Comparison of ENCODE assay signal across 1 cellular context in the genomic region with DNA sequence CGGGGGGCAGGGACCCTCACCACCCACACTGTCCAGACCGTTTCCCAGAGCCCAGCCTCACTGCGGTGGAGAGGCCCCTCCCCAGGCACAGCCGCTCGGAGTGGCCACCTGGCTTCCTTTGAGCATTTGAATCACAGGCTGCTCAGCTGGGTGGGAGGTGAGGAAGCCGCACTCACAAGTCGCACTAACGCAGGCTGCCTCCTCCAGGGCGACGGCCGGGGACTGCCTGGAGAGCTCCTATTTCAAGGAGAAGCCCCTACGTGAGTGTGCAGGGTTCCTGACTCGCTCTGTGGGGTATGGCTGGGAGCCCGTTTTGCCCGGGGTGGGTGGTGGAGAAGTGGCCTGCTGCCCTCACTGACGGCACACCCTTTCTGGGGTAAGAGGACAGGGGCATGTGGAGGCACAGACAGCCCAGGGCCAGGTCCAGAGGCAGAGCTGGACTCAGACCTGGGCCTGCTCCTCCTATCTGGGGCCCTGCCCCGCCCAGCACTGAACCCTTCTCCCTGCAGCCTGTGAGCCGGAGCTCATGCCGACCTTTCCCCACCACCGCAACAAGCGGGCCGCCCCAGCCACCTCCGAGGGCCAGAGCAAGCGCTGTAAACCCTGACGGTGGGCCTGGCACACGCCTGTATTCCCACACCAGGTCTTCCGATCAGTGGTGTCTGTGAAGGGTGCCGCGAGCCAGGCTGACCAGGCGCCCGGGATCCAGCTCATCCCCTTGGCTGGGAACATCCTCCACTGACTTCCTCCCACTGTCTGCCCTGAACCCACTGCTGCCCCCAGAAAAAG.
TF ChIP-seq lines count a peak whose summit lies in the region.

No MANE protein-coding gene starts in this region.

TF ChIP-seq in HepG2, 621 proteins besides CTCF, POLR2A, EP300 and RAD21 (continued from another document and continues in another):
- TF ChIP-seq, protein P1, sequence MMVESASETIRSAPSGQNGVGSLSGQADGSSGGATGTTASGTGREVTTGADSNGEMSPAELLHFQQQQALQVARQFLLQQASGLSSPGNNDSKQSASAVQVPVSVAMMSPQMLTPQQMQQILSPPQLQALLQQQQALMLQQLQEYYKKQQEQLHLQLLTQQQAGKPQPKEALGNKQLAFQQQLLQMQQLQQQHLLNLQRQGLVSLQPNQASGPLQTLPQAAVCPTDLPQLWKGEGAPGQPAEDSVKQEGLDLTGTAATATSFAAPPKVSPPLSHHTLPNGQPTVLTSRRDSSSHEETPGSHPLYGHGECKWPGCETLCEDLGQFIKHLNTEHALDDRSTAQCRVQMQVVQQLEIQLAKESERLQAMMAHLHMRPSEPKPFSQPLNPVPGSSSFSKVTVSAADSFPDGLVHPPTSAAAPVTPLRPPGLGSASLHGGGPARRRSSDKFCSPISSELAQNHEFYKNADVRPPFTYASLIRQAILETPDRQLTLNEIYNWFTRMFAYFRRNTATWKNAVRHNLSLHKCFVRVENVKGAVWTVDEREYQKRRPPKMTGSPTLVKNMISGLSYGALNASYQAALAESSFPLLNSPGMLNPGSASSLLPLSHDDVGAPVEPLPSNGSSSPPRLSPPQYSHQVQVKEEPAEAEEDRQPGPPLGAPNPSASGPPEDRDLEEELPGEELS (CRISPR knock-in tag; IDR thresholded peaks at IDR 0.05): 0 out of 2 replicates have a peak, but pooled peaks have one; percentile 37
- TF ChIP-seq, protein P2, sequence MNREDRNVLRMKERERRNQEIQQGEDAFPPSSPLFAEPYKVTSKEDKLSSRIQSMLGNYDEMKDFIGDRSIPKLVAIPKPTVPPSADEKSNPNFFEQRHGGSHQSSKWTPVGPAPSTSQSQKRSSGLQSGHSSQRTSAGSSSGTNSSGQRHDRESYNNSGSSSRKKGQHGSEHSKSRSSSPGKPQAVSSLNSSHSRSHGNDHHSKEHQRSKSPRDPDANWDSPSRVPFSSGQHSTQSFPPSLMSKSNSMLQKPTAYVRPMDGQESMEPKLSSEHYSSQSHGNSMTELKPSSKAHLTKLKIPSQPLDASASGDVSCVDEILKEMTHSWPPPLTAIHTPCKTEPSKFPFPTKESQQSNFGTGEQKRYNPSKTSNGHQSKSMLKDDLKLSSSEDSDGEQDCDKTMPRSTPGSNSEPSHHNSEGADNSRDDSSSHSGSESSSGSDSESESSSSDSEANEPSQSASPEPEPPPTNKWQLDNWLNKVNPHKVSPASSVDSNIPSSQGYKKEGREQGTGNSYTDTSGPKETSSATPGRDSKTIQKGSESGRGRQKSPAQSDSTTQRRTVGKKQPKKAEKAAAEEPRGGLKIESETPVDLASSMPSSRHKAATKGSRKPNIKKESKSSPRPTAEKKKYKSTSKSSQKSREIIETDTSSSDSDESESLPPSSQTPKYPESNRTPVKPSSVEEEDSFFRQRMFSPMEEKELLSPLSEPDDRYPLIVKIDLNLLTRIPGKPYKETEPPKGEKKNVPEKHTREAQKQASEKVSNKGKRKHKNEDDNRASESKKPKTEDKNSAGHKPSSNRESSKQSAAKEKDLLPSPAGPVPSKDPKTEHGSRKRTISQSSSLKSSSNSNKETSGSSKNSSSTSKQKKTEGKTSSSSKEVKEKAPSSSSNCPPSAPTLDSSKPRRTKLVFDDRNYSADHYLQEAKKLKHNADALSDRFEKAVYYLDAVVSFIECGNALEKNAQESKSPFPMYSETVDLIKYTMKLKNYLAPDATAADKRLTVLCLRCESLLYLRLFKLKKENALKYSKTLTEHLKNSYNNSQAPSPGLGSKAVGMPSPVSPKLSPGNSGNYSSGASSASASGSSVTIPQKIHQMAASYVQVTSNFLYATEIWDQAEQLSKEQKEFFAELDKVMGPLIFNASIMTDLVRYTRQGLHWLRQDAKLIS (CRISPR knock-in tag; IDR thresholded peaks at IDR 0.05): no peak
- TF ChIP-seq ZNF354B (CRISPR knock-in tag; IDR thresholded peaks at IDR 0.05) (peak; percentile 88; the same call in 1 of the 2 replicates), TMF1 (CRISPR knock-in tag; IDR thresholded peaks at IDR 0.05; ENCODE audit: low read depth) (peak; percentile 87; the same call in 1 of the 2 replicates), ZNF891 (CRISPR knock-in tag; IDR thresholded peaks at IDR 0.05) (peak; percentile 59; the same call in 1 of the 2 replicates), ZNF234 (CRISPR knock-in tag; conservative IDR thresholded peaks at IDR 0.05) (no peak; the same call in 1 of the 2 replicates), ZNF788 (CRISPR knock-in tag; IDR thresholded peaks at IDR 0.05; ENCODE audit: borderline replicate concordance) (peak; percentile 84), ZFP90 (CRISPR knock-in tag; IDR thresholded peaks at IDR 0.05; ENCODE audit: borderline replicate concordance) (peak; percentile 87), XBP1 (CRISPR knock-in tag; IDR thresholded peaks at IDR 0.05) (no peak), ATAD3A (CRISPR knock-in tag; IDR thresholded peaks at IDR 0.05) (no peak), GTF3A (CRISPR knock-in tag; conservative IDR thresholded peaks at IDR 0.05) (no peak), ZNF782 (CRISPR knock-in tag; IDR thresholded peaks at IDR 0.05; ENCODE audit: borderline replicate concordance) (0 out of 2 replicates have a peak, but pooled peaks have one; percentile 12), ZNF749 (CRISPR knock-in tag; IDR thresholded peaks at IDR 0.05; ENCODE audit: borderline replicate concordance) (no peak), ZNF276 (CRISPR knock-in tag; IDR thresholded peaks at IDR 0.05; ENCODE audit: low read depth) (no peak), MYC (CRISPR knock-in tag; IDR thresholded peaks at IDR 0.05; ENCODE audit: borderline replicate concordance) (peak; percentile 62; the same call in 1 of the 2 replicates), ZNF567 (CRISPR knock-in tag; IDR thresholded peaks at IDR 0.05; ENCODE audit: borderline replicate concordance) (peak; percentile 67; the same call in 1 of the 2 replicates), KLF6 (CRISPR knock-in tag; IDR thresholded peaks at IDR 0.05) (0 out of 2 replicates have a peak, but pooled peaks have one; percentile 11), POLR2AphosphoS2 (IDR thresholded peaks at IDR 0.05; ENCODE audit: low read depth, low read length) (no peak), ZNF766 (CRISPR knock-in tag; IDR thresholded peaks at IDR 0.05; ENCODE audit: borderline replicate concordance) (0 out of 2 replicates have a peak, but pooled peaks have one; percentile 56), CBX1 (IDR thresholded peaks at IDR 0.05; ENCODE audit: low read depth) (peak; percentile 50), SKI (IDR thresholded peaks at IDR 0.05; ENCODE audit: partially characterized antibody) (peak; percentile 19), ZFX (CRISPR knock-in tag; IDR thresholded peaks at IDR 0.05; ENCODE audit: low read depth) (peak; percentile 88), STAT5B (CRISPR knock-in tag; IDR thresholded peaks at IDR 0.05) (no peak), ZNF292 (CRISPR knock-in tag; IDR thresholded peaks at IDR 0.05; ENCODE audit: borderline replicate concordance, low read depth) (peak; percentile 85; the same call in 1 of the 2 replicates), PTBP1 (IDR thresholded peaks at IDR 0.05; ENCODE audit: low read depth, low read length, poor library complexity, severe bottlenecking) (peak; percentile 19), ZSCAN9 (CRISPR knock-in tag; IDR thresholded peaks at IDR 0.05; ENCODE audit: borderline replicate concordance) (no peak), BORCS8-MEF2B (CRISPR knock-in tag; IDR thresholded peaks at IDR 0.05) (peak; percentile 91), SP140L (CRISPR knock-in tag; IDR thresholded peaks at IDR 0.05; ENCODE audit: borderline replicate concordance) (no peak), ZNF350 (CRISPR knock-in tag; IDR thresholded peaks at IDR 0.05; ENCODE audit: borderline replicate concordance, low read depth) (peak; percentile 72), ZNF12 (CRISPR knock-in tag; IDR thresholded peaks at IDR 0.05) (no peak), HDAC6 (IDR thresholded peaks at IDR 0.05; ENCODE audit: low read depth, low read length) (no peak), RBM22 (optimal IDR thresholded peaks at IDR 0.05; ENCODE audit: low read length) (peak; percentile 69), ZNF674 (CRISPR knock-in tag; IDR thresholded peaks at IDR 0.05; ENCODE audit: low read depth) (no peak; the same call in 1 of the 2 replicates)
- TF ChIP-seq, protein P3, sequence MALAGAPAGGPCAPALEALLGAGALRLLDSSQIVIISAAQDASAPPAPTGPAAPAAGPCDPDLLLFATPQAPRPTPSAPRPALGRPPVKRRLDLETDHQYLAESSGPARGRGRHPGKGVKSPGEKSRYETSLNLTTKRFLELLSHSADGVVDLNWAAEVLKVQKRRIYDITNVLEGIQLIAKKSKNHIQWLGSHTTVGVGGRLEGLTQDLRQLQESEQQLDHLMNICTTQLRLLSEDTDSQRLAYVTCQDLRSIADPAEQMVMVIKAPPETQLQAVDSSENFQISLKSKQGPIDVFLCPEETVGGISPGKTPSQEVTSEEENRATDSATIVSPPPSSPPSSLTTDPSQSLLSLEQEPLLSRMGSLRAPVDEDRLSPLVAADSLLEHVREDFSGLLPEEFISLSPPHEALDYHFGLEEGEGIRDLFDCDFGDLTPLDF (CRISPR knock-in tag; IDR thresholded peaks at IDR 0.05): no peak
- TF ChIP-seq, protein P4, sequence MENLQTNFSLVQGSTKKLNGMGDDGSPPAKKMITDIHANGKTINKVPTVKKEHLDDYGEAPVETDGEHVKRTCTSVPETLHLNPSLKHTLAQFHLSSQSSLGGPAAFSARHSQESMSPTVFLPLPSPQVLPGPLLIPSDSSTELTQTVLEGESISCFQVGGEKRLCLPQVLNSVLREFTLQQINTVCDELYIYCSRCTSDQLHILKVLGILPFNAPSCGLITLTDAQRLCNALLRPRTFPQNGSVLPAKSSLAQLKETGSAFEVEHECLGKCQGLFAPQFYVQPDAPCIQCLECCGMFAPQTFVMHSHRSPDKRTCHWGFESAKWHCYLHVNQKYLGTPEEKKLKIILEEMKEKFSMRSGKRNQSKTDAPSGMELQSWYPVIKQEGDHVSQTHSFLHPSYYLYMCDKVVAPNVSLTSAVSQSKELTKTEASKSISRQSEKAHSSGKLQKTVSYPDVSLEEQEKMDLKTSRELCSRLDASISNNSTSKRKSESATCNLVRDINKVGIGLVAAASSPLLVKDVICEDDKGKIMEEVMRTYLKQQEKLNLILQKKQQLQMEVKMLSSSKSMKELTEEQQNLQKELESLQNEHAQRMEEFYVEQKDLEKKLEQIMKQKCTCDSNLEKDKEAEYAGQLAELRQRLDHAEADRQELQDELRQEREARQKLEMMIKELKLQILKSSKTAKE (CRISPR knock-in tag; IDR thresholded peaks at IDR 0.05; ENCODE audit: borderline replicate concordance): no peak
- TF ChIP-seq, protein P5, sequence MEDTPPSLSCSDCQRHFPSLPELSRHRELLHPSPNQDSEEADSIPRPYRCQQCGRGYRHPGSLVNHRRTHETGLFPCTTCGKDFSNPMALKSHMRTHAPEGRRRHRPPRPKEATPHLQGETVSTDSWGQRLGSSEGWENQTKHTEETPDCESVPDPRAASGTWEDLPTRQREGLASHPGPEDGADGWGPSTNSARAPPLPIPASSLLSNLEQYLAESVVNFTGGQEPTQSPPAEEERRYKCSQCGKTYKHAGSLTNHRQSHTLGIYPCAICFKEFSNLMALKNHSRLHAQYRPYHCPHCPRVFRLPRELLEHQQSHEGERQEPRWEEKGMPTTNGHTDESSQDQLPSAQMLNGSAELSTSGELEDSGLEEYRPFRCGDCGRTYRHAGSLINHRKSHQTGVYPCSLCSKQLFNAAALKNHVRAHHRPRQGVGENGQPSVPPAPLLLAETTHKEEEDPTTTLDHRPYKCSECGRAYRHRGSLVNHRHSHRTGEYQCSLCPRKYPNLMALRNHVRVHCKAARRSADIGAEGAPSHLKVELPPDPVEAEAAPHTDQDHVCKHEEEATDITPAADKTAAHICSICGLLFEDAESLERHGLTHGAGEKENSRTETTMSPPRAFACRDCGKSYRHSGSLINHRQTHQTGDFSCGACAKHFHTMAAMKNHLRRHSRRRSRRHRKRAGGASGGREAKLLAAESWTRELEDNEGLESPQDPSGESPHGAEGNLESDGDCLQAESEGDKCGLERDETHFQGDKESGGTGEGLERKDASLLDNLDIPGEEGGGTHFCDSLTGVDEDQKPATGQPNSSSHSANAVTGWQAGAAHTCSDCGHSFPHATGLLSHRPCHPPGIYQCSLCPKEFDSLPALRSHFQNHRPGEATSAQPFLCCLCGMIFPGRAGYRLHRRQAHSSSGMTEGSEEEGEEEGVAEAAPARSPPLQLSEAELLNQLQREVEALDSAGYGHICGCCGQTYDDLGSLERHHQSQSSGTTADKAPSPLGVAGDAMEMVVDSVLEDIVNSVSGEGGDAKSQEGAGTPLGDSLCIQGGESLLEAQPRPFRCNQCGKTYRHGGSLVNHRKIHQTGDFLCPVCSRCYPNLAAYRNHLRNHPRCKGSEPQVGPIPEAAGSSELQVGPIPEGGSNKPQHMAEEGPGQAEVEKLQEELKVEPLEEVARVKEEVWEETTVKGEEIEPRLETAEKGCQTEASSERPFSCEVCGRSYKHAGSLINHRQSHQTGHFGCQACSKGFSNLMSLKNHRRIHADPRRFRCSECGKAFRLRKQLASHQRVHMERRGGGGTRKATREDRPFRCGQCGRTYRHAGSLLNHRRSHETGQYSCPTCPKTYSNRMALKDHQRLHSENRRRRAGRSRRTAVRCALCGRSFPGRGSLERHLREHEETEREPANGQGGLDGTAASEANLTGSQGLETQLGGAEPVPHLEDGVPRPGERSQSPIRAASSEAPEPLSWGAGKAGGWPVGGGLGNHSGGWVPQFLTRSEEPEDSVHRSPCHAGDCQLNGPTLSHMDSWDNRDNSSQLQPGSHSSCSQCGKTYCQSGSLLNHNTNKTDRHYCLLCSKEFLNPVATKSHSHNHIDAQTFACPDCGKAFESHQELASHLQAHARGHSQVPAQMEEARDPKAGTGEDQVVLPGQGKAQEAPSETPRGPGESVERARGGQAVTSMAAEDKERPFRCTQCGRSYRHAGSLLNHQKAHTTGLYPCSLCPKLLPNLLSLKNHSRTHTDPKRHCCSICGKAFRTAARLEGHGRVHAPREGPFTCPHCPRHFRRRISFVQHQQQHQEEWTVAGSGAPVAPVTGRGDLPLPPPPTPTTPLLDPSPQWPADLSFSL (CRISPR knock-in tag; IDR thresholded peaks at IDR 0.05): no peak
